2 cellular contexts compared by ENCODE assay signal in the genomic region with DNA sequence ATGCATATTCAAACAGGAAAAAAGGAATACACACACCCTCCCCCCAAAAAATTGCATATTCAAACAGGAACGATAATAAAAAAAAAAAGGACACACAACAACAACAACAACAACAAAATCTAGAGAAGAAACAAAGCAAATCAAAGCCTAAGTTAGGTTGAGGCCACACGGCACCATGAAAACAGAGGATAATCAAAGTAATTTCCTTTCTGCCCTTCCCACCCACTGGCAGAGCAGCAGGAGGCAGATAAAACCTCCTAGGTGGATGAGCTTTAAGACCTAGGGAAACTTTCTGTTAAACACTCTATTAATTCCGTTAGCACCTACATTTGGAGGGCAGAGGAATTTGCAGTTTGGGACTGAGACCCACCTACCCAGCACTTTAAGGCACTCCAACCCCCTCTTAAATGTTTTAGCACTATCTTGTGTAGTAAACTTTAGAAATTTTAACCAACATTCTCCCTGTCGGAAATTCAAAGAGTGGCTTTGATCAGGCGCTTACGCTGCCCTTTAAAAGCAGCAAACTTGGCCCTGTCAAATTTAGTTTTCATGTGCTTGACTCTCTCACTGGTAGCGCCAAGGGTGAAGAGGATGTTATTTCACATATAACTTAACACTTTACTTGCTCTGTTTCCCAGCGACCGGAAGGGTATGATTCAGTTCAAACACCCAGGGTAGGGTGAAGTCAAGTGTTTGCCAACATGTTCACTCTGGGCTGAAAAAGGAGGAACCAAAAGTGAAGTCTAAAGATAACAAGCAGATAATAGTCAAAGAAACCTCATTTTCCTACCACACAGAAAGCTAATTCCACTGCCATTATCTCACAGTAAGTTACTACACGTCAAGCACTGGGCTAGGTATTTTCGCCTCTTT.
TF ChIP-seq lines count a peak whose summit lies in the region.

No MANE protein-coding gene starts in this region.

TF ChIP-seq in HCT116, 20 proteins besides CTCF, POLR2A, EP300 and RAD21:
- TF ChIP-seq FOSL1 (IDR thresholded peaks at IDR 0.05; ENCODE audit: low read depth), result no peak
- no peak for TF ChIP-seq ZNF274 (IDR thresholded peaks at IDR 0.05; ENCODE audit: low read depth, low read length)
- peak; percentile 3; the same call in 1 of the 2 replicates for TF ChIP-seq CEBPB (IDR thresholded peaks at IDR 0.05; ENCODE audit: low read depth)
- TF ChIP-seq ELF1 (IDR thresholded peaks at IDR 0.05; ENCODE audit: borderline replicate concordance, low read depth), result no peak
- no peak for TF ChIP-seq EZH2phosphoT487 (IDR thresholded peaks at IDR 0.05; ENCODE audit: borderline replicate concordance)
- no peak for TF ChIP-seq YY1 (IDR thresholded peaks at IDR 0.05; ENCODE audit: extremely low read depth, insufficient replicate concordance, low read depth, low read length)
- TF ChIP-seq, protein P1, sequence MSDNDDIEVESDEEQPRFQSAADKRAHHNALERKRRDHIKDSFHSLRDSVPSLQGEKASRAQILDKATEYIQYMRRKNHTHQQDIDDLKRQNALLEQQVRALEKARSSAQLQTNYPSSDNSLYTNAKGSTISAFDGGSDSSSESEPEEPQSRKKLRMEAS (IDR thresholded peaks at IDR 0.05), result peak; percentile 22

TF ChIP-seq in HepG2, 621 proteins besides CTCF, POLR2A, EP300 and RAD21:
- TF ChIP-seq USF2 (IDR thresholded peaks at IDR 0.05; ENCODE audit: low read depth, low read length) (no peak), USF2 (CRISPR knock-in tag; IDR thresholded peaks at IDR 0.05; ENCODE audit: borderline replicate concordance) (no peak), ZNF652 (CRISPR knock-in tag; IDR thresholded peaks at IDR 0.05; ENCODE audit: borderline replicate concordance, low read depth) (peak; percentile 31; the same call in 1 of the 2 replicates), ZNF598 (CRISPR knock-in tag; IDR thresholded peaks at IDR 0.05; ENCODE audit: borderline replicate concordance) (no peak), RBM22 (optimal IDR thresholded peaks at IDR 0.05; ENCODE audit: low read length) (peak; percentile 26), ZBTB33 (CRISPR knock-in tag; IDR thresholded peaks at IDR 0.05) (peak; percentile 77), AGO2 (optimal IDR thresholded peaks at IDR 0.05; ENCODE audit: low read depth, low read length) (peak; percentile 70), POLR2G (IDR thresholded peaks at IDR 0.05; ENCODE audit: low read depth, low read length) (peak; percentile 30; the same call in 1 of the 2 replicates)
- TF ChIP-seq, protein P2, sequence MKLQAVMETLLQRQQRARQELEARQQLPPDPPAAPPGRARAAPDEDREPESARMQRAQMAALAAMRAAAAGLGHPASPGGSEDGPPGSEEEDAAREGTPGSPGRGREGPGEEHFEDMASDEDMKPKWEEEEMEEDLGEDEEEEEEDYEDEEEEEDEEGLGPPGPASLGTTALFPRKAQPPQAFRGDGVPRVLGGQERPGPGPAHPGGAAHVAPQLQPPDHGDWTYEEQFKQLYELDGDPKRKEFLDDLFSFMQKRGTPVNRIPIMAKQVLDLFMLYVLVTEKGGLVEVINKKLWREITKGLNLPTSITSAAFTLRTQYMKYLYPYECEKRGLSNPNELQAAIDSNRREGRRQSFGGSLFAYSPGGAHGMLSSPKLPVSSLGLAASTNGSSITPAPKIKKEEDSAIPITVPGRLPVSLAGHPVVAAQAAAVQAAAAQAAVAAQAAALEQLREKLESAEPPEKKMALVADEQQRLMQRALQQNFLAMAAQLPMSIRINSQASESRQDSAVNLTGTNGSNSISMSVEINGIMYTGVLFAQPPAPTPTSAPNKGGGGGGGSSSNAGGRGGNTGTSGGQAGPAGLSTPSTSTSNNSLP (IDR thresholded peaks at IDR 0.05; ENCODE audit: low read depth, low read length), result no peak
